In genomic region chr17:77002103-77003045, GRCh38 we compare ENCODE assay signal across 1 cellular context.
TF ChIP-seq lines count a peak whose summit lies in the region.

No MANE protein-coding gene starts in this region.

TF ChIP-seq in IMR-90, 13 proteins besides CTCF, POLR2A, EP300 and RAD21:
- TF ChIP-seq MXI1 (IDR thresholded peaks at IDR 0.05; ENCODE audit: borderline replicate concordance, low read depth, low read length): no peak
- TF ChIP-seq SMC3 (IDR thresholded peaks at IDR 0.05; ENCODE audit: low read depth, low read length): no peak
- TF ChIP-seq USF2 (IDR thresholded peaks at IDR 0.05; ENCODE audit: low read depth, low read length): no peak
- no peak for TF ChIP-seq MAFK (IDR thresholded peaks at IDR 0.05; ENCODE audit: low read depth, low read length)
- no peak; the same call in 1 of the 2 replicates for TF ChIP-seq RFX5 (IDR thresholded peaks at IDR 0.05; ENCODE audit: low read depth, low read length)
- TF ChIP-seq BHLHE40 (IDR thresholded peaks at IDR 0.05; ENCODE audit: low read depth, low read length): peak; percentile 58
- TF ChIP-seq CEBPB (IDR thresholded peaks at IDR 0.05; ENCODE audit: low read depth, low read length): no peak
- no peak for TF ChIP-seq RCOR1 (IDR thresholded peaks at IDR 0.05; ENCODE audit: insufficient replicate concordance, low read length)
- peak; percentile 42 for TF ChIP-seq FOS (IDR thresholded peaks at IDR 0.05; ENCODE audit: low read depth, low read length)
- no peak for TF ChIP-seq CHD1 (IDR thresholded peaks at IDR 0.05; ENCODE audit: low read depth, low read length)
- no peak for TF ChIP-seq NFE2L2 (IDR thresholded peaks at IDR 0.05; ENCODE audit: low read depth, low read length)
